22 cellular contexts compared by ENCODE assay signal in the genomic region with DNA sequence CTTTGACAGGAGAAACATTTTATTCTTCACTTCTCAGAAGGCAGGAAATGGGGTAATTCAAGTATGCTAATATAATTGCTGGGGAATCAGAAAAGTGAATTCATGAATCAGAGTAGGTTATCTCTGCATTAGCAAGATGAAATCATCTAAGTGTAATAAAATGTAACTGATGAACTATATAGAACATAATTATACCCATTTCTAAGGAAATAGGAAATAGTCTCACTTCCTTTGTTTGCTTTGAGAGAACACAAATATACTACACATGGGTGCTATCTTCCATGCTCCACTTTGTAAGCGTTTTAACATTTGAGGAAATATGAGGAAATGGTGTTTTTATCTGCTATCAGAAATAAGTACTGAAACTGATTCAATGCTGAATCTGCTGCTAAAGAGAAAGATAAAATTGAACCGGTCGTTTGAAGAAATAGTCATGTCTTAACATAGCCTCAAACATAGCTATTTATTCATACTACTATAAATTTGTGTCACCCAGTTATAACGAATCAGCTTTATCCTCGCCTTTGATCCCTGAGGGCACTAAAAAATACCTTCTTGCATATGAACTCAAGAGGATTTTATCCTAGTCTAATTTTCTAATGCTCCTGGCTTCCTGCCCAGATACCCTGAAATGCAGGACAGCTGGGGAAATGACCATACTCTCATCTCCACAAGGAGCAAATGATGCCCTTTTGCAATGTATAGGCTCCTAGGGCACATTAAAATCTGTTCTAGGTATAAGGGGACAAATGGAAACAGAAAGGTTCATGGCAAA.
A peak's percentile ranks its signal among the peaks of the same experiment; 100 is the strongest.
DNase-seq lines count a peak whose midpoint lies in the region; ATAC-seq lines count a peak whose summit lies in the region.
"Had no signal": no experiment of that assay in that cellular context is flagged by ENCODE, and none has a peak within 500 bp of the region (broad histone marks: within the 10 kb centered on the region; RNA-seq: fewer than 3 reads in every experiment).

No MANE protein-coding gene starts in this region.

- H3K4me1 ChIP-seq in mesendoderm (ENCODE audit: control insufficient read depth, low read depth, low read length) = no peaks in the 10 kb centered on the region
- H3K4me1 ChIP-seq: heart left ventricle, suprapubic skin had no signal

- H3K79me1 ChIP-seq in mesendoderm (ENCODE audit: low read length) = no peaks in the 10 kb centered on the region

- H3K36me3 ChIP-seq in mesendoderm (ENCODE audit: control insufficient read depth, insufficient read depth, low read length) = no peaks in the 10 kb centered on the region
- H3K36me3 ChIP-seq: heart left ventricle, spleen, suprapubic skin had no signal

- no peaks in the 10 kb centered on the region for H3K79me2 ChIP-seq in mesendoderm (ENCODE audit: control insufficient read depth, insufficient read depth, low read length)

- no peaks in the 10 kb centered on the region for H3K27me3 ChIP-seq in mesendoderm (ENCODE audit: insufficient read depth, low read length, poor library complexity)
- H3K27me3 ChIP-seq: heart left ventricle, spleen, suprapubic skin had no signal

- H3K9ac ChIP-seq in mesendoderm (ENCODE audit: low read length) = no peak overlapping the region

- H2BK120ac ChIP-seq in mesendoderm (ENCODE audit: low read depth, low read length) = no peak overlapping the region

- no peak overlapping the region for H3K23ac ChIP-seq in mesendoderm (ENCODE audit: low read length)

- ATAC-seq in left lobe of liver (no peak), HG03439 (IDR thresholded peaks at IDR 0.05; ENCODE audit: unreplicated experiment) (no peak)
- ATAC-seq: activated T-cell treated with anti-CD3 and anti-CD28 coated beads, Interleukin-2, amount 50 U/mL, for 4 hours; heart left ventricle; naive thymus-derived CD4-positive, alpha-beta T cell; stimulated activated effector memory CD8-positive, alpha-beta T cell treated with anti-CD3 and anti-CD28 coated beads, Interleukin-12 subunit alpha, Interleukin-12 subunit beta, amount 100 ng/mL, for 72 hours had no signal

- no peak overlapping the region for H2BK5ac ChIP-seq in mesendoderm (ENCODE audit: low read length)

- H3K4me2 ChIP-seq in mesendoderm (ENCODE audit: low read length) = no peak overlapping the region

- no peak overlapping the region for H2AK5ac ChIP-seq in mesendoderm (ENCODE audit: low read length)

- no peak overlapping the region for H4K5ac ChIP-seq in mesendoderm (ENCODE audit: low read length)

- peak overlapping the region; percentile 2 for H4K8ac ChIP-seq in mesendoderm (ENCODE audit: low read depth, low read length)

- H3K4me3 ChIP-seq in mesendoderm (ENCODE audit: low read length) = no peak overlapping the region
- H3K4me3 ChIP-seq: heart left ventricle, spleen, suprapubic skin had no signal

- H3K4ac ChIP-seq in mesendoderm (ENCODE audit: low read depth, low read length) = no peak overlapping the region

- no peak overlapping the region for H2BK15ac ChIP-seq in mesendoderm (replicated peaks; ENCODE audit: low read depth)

- H3K18ac ChIP-seq in mesendoderm (ENCODE audit: low read length) = no peak overlapping the region

- no peak overlapping the region for H3K56ac ChIP-seq in mesendoderm (ENCODE audit: low read length)

- no CpG with 5 or more reads among the region's 5 CpGs for WGBS in mesendoderm (ENCODE audit: extremely low coverage, insufficient coverage, low lambda C conversion rate)

- no peak overlapping the region for H3K27ac ChIP-seq in mesendoderm (ENCODE audit: low read depth, low read length)
- H3K27ac ChIP-seq: heart left ventricle, suprapubic skin, VCaP had no signal

- DNase-seq in NCI-H1417 (lab: John Stamatoyannopoulos, UW) (peak in 2 of 3 experiments; percentile 23 to 76), NCI-H1417 treated with DMSO at 0.1 percent for 48 hours (lab: John Stamatoyannopoulos, UW) (no peak), NCI-H2227 treated with DMSO at 0.1 percent for 48 hours (lab: John Stamatoyannopoulos, UW) (peak; percentile 53), SHP77 treated with DMSO at 0.1 percent for 48 hours (lab: John Stamatoyannopoulos, UW) (peak; percentile 24), mesendoderm (no peak), ureter (ENCODE audit: low spot score) (no peak), left lobe of liver (ENCODE audit: low spot score) (no peak)
- DNase-seq: activated CD4-positive, alpha-beta T cell treated with anti-CD3 and anti-CD28 coated beads for 48 hours; activated T-cell treated with anti-CD3 and anti-CD28 coated beads, Interleukin-2, amount 50 U/mL, for 4 hours; DMS79 treated with DMSO at 0.1 percent for 48 hours; effector CD4-positive, alpha-beta T cell; H7; heart left ventricle; naive thymus-derived CD4-positive, alpha-beta T cell; NCI-H2171 treated with DMSO at 0.1 percent for 48 hours; retina; spleen; stimulated activated CD4-positive, alpha-beta T cell treated with anti-CD3 and anti-CD28 coated beads, Interleukin-2, amount 100 ng/mL, for 48 hours had no signal

Comparison
In these comparisons a context has a peak if more than half of its experiments do, and no peak if none do; other contexts are left out.
1. DNase-seq: peak in NCI-H1417 (2 of 3), NCI-H2227 treated with DMSO at 0.1 percent for 48 hours (single experiment) and SHP77 treated with DMSO at 0.1 percent for 48 hours (single experiment); none in NCI-H1417 treated with DMSO at 0.1 percent for 48 hours (single experiment), mesendoderm (single experiment), ureter (single experiment) and left lobe of liver (single experiment).